ENCODE assay signal across 19 cellular contexts in the genomic region with DNA sequence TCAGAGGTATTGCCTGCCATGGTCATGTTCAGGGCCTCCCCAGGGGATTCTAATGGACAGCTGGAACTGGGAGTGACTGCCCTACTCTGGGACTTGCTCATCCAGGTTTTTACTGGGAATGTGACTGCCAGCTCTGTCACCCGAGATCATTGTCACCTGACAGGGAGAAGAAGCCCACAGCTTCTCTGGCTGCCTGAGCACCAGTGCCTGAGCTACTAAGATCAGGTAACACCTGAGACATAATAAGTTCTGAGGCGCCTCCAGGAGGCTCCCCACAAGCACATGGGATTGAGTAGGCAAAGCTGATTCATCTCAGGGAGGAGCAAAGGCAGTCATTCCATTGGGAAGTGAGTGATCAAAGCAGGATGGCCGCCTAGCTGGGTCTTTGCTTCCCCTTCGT.
DNase-seq lines count a peak whose midpoint lies in the region; ATAC-seq and TF ChIP-seq lines count a peak whose summit lies in the region.
"Had no signal": no experiment of that assay in that cellular context is flagged by ENCODE, and none has a peak within 500 bp of the region (broad histone marks: within the 10 kb centered on the region; RNA-seq: fewer than 3 reads in every experiment).

No MANE protein-coding gene starts in this region.

- peak overlapping the region; percentile 75 for H3K27ac Mint-ChIP-seq in MCF 10A (ENCODE audit: low read depth, unreplicated experiment)
- H3K27ac Mint-ChIP-seq: activated CD4-positive, alpha-beta memory T cell treated with anti-CD3 and anti-CD28 coated beads, Interleukin-2, amount 10 ng/mL, durations not matched to agents 7 days and 5 days; CD4-positive, alpha-beta memory T cell; memory B cell; stimulated activated naive B cell treated with anti-CD40 and anti-IgM and Interleukin-4, amounts not matched to agents 10 μg/mL and 1 μg/mL and 100 μg/mL, for 72 hours had no signal

- no peaks in the 10 kb centered on the region for H3K36me3 Mint-ChIP-seq in MCF 10A (ENCODE audit: insufficient read depth, unreplicated experiment)
- H3K36me3 Mint-ChIP-seq: CD4-positive, alpha-beta memory T cell; memory B cell; stimulated activated naive B cell treated with anti-CD40 and anti-IgM and Interleukin-4, amounts not matched to agents 10 μg/mL and 1 μg/mL and 100 μg/mL, for 72 hours had no signal

- POLR2A ChIA-PET in MCF 10A (lab: Yijun Ruan, JAX) (interaction anchor here (0.9 to 1.4 kb wide), 6 partner anchors 11 to 338 kb away, joined by 3 to 5 read pairs (median 3); no protein-coding TSS in a partner anchor), RWPE1 (lab: Yijun Ruan, JAX; ENCODE audit: low non-redundant PET) (no interaction called here)

- no peaks in the 10 kb centered on the region for H3K9me3 Mint-ChIP-seq in MCF 10A (ENCODE audit: unreplicated experiment)
- H3K9me3 Mint-ChIP-seq: activated CD4-positive, alpha-beta memory T cell treated with anti-CD3 and anti-CD28 coated beads, Interleukin-2, amount 10 ng/mL, durations not matched to agents 7 days and 5 days; CD4-positive, alpha-beta memory T cell; stimulated activated naive B cell treated with anti-CD40 and anti-IgM and Interleukin-4, amounts not matched to agents 10 μg/mL and 1 μg/mL and 100 μg/mL, for 72 hours had no signal

- intact Hi-C loops in MCF 10A (cut with micrococcal nuclease) (loop anchor here (10.0 kb wide), 1 partner anchor 671 kb away; no protein-coding TSS in a partner anchor), breast epithelium (cut with DNase I; ENCODE audit: low total_unique reads) (no loop called here)

- H3K27ac ChIP-seq in breast epithelium (no peak overlapping the region), RWPE1 (no peak overlapping the region)
- H3K27ac ChIP-seq: skin epidermis, transverse colon had no signal

- H3K36me3 ChIP-seq in breast epithelium: no peaks in the 10 kb centered on the region
- H3K36me3 ChIP-seq: HAP-1, transverse colon had no signal

- BruUV-seq in MCF 10A (replicated peaks; lab: Mats Ljungman, UMichigan): no TSS peak

- no peaks in the 10 kb centered on the region for H3K27me3 ChIP-seq in breast epithelium
- H3K27me3 ChIP-seq: transverse colon had no signal

- TF ChIP-seq CTCF in MCF 10A (IDR thresholded peaks at IDR 0.05; ENCODE audit: unreplicated experiment) (no peak), breast epithelium (IDR thresholded peaks at IDR 0.05) (no peak), RWPE1 (conservative IDR thresholded peaks at IDR 0.05; ENCODE audit: low read depth) (no peak)

- no peaks in the 10 kb centered on the region for H3K9me3 ChIP-seq in breast epithelium
- H3K9me3 ChIP-seq: HAP-1, transverse colon had no signal

- H3K4me1 ChIP-seq in breast epithelium: no peaks in the 10 kb centered on the region
- H3K4me1 ChIP-seq: HAP-1 had no signal

- H3K4me3 Mint-ChIP-seq in MCF 10A (ENCODE audit: unreplicated experiment): no peak overlapping the region
- H3K4me3 Mint-ChIP-seq: activated CD4-positive, alpha-beta memory T cell treated with anti-CD3 and anti-CD28 coated beads, Interleukin-2, amount 10 ng/mL, durations not matched to agents 7 days and 5 days; CD4-positive, alpha-beta memory T cell; memory B cell; stimulated activated naive B cell treated with anti-CD40 and anti-IgM and Interleukin-4, amounts not matched to agents 10 μg/mL and 1 μg/mL and 100 μg/mL, for 72 hours had no signal

- H3K27me3 Mint-ChIP-seq in MCF 10A (ENCODE audit: insufficient read depth, unreplicated experiment): no peaks in the 10 kb centered on the region

- H3K4me3 ChIP-seq in breast epithelium: no peak overlapping the region
- H3K4me3 ChIP-seq: GM12878, HAP-1, skin epidermis, transverse colon had no signal

- no peak for TF ChIP-seq POLR2A in breast epithelium (IDR thresholded peaks at IDR 0.05)

- CTCF ChIA-PET in MCF 10A (lab: Yijun Ruan, JAX): interaction anchor here (0.5 to 2.9 kb wide), 11 partner anchors 10 to 85 kb away, joined by 3 to 24 read pairs (median 4); no protein-coding TSS in a partner anchor
- CTCF ChIA-PET in RWPE1 (lab: Yijun Ruan, JAX): interaction anchor here (0.5 to 0.6 kb wide), 2 partner anchors 37 to 47 kb away, joined by 3 read pairs; no protein-coding TSS in a partner anchor

- no peak for ATAC-seq in GM19452 (IDR thresholded peaks at IDR 0.05; ENCODE audit: unreplicated experiment)
- ATAC-seq: GM12878; stimulated activated naive B cell treated with anti-CD40 and anti-IgM and Interleukin-4, amounts not matched to agents 10 μg/mL and 1 μg/mL and 100 μg/mL, for 72 hours had no signal

- H3K4me1 Mint-ChIP-seq in MCF 10A (ENCODE audit: insufficient read depth, unreplicated experiment): peaks cover 32% of the 10 kb centered on the region
- H3K4me1 Mint-ChIP-seq: activated CD4-positive, alpha-beta memory T cell treated with anti-CD3 and anti-CD28 coated beads, Interleukin-2, amount 10 ng/mL, durations not matched to agents 7 days and 5 days; CD4-positive, alpha-beta memory T cell; stimulated activated naive B cell treated with anti-CD40 and anti-IgM and Interleukin-4, amounts not matched to agents 10 μg/mL and 1 μg/mL and 100 μg/mL, for 72 hours had no signal

- DNase-seq in MCF 10A (ENCODE audit: unreplicated experiment) (peak; percentile 61), breast epithelium (ENCODE audit: low spot score in 2 of 2) (no peak), RWPE1 (ENCODE audit: low spot score) (peak; percentile 53), iPS-NIHi11 (ENCODE audit: low spot score) (peak; percentile 12), NOMO-1 treated with DMSO at 0.1 percent for 48 hours (lab: John Stamatoyannopoulos, UW; ENCODE audit: unreplicated experiment) (no peak), SIG-M5 (lab: John Stamatoyannopoulos, UW) (no peak)
- no peak for DNase-seq in stimulated activated CD4-positive, alpha-beta T cell treated with anti-CD3 and anti-CD28 coated beads, Interleukin-4, amount 100 ng/mL, for 1 hour
- DNase-seq: activated CD4-positive, alpha-beta memory T cell treated with anti-CD3 and anti-CD28 coated beads, Interleukin-2, amount 10 ng/mL, durations not matched to agents 7 days and 5 days; CD4-positive, alpha-beta memory T cell; NCI-H1105 treated with DMSO at 0.1 percent for 48 hours; OCI-M1; stimulated activated naive B cell treated with anti-CD40 and anti-IgM and Interleukin-4, amounts not matched to agents 10 μg/mL and 1 μg/mL and 100 μg/mL, for 72 hours; SW 1271; transverse colon had no signal

Comparison
In these comparisons a context has a peak if more than half of its experiments do, and no peak if none do; other contexts are left out.
1. DNase-seq: peak in MCF 10A (single experiment), RWPE1 (single experiment) and iPS-NIHi11 (single experiment); none in breast epithelium (0 of 2), NOMO-1 treated with DMSO at 0.1 percent for 48 hours (single experiment), stimulated activated CD4-positive, alpha-beta T cell treated with anti-CD3 and anti-CD28 coated beads, Interleukin-4, amount 100 ng/mL, for 1 hour (single experiment) and SIG-M5 (single experiment).